ENCODE assay signal across 13 cellular contexts in the genomic region with DNA sequence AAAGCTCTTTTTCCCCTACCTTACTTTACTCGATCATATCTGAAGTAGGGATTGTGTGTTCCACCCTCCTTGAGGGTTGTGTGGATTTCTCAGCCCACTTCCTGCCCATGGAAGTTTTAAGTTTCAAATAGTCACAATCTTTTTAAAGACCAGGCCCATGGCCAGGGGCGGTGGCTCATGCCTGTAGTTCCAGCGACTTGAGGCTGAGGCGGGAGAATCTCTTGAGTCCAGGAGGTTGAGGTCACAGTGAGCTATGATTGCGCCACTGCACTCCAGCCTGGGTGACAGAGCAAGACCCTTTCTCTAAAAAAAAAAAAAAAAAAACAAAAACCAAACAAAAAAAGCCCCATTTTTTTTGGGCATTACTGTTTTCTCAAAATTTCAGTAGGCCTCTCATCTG. TPM values are rescaled to one million over a fixed set of nuclear protein-coding genes. Genes with fewer than 3 reads are reported as not detected.
A peak's percentile ranks its signal among the peaks of the same experiment; 100 is the strongest.
DNase-seq lines count a peak whose midpoint lies in the region; TF ChIP-seq lines count a peak whose summit lies in the region.
"Had no signal": no experiment of that assay in that cellular context is flagged by ENCODE, and none has a peak within 500 bp of the region (broad histone marks: within the 10 kb centered on the region; RNA-seq: fewer than 3 reads in every experiment).

No MANE protein-coding gene starts in this region.

- in situ Hi-C loops in transverse colon (cut with MboI; ENCODE audit: low pct_ligation_motif_present in 1 of 4, low pct_unique_long_range_greater_than_20kb in 1 of 4, low sequenced_read_pairs in 3 of 4) = loop anchor here in 3 of 4 donors (10.0 kb wide), 2 partner anchors 53 to 163 kb away; no protein-coding TSS in a partner anchor

- H3K27ac ChIP-seq in adipose tissue (ENCODE audit: low read depth, low read length) = peak overlapping the region; percentile 26
- H3K27ac ChIP-seq in transverse colon = peak overlapping the region; percentile 53 to 72 (median 64)
- H3K27ac ChIP-seq: SK-N-MC had no signal

- peaks cover 26% of the 10 kb centered on the region for H3K36me3 Mint-ChIP-seq in osteocyte (ENCODE audit: unreplicated experiment)
- peaks cover 21% of the 10 kb centered on the region for H3K36me3 Mint-ChIP-seq in activated CD4-positive, alpha-beta T cell treated with anti-CD3 and anti-CD28 coated beads, Interleukin-2, amount 10 ng/mL, durations not matched to agents 24 days and 14 days (ENCODE audit: low read depth)
- H3K36me3 Mint-ChIP-seq in activated T-helper 1 cell treated with anti-CD3 and anti-CD28 coated beads, Interleukin-12 subunit alpha, Interleukin-12 subunit beta, Interleukin-2, Interleukin-4 antibody, amounts not matched to agents 30 ng/mL and 10 ng/mL and 1 ng/mL, durations not matched to agents 14 hours and 24 hours and 36 hours (ENCODE audit: low read depth) = peaks cover 1% of the 10 kb centered on the region

- no peak overlapping the region for H3K4me3 ChIP-seq in transverse colon
- H3K4me3 ChIP-seq: breast epithelium, SK-N-MC had no signal

- TF ChIP-seq POLR2A in transverse colon (IDR thresholded peaks at IDR 0.05) = no peak

- H3K4me1 Mint-ChIP-seq in osteocyte (ENCODE audit: unreplicated experiment) = peaks cover 3% of the 10 kb centered on the region
- peaks cover 10% of the 10 kb centered on the region for H3K4me1 Mint-ChIP-seq in activated CD4-positive, alpha-beta T cell treated with anti-CD3 and anti-CD28 coated beads, Interleukin-2, amount 10 ng/mL, durations not matched to agents 24 days and 14 days
- peaks cover 8% of the 10 kb centered on the region for H3K4me1 Mint-ChIP-seq in activated T-helper 1 cell treated with anti-CD3 and anti-CD28 coated beads, Interleukin-12 subunit alpha, Interleukin-12 subunit beta, Interleukin-2, Interleukin-4 antibody, amounts not matched to agents 30 ng/mL and 10 ng/mL and 1 ng/mL, durations not matched to agents 14 hours and 24 hours and 36 hours (ENCODE audit: low read depth)
- H3K4me1 Mint-ChIP-seq: immature natural killer cell had no signal

- intact Hi-C loops in transverse colon (cut with DNase I; ENCODE audit: low total_unique reads) = no loop called here
- intact Hi-C loops in activated CD4-positive, alpha-beta T cell treated with anti-CD3 and anti-CD28 coated beads, Interleukin-2, amount 10 ng/mL, durations not matched to agents 24 days and 14 days (cut with micrococcal nuclease) = loop anchor here (10.0 kb wide), 1 partner anchor 163 kb away; no protein-coding TSS in a partner anchor
- intact Hi-C loops in activated T-helper 1 cell treated with anti-CD3 and anti-CD28 coated beads, Interleukin-12 subunit alpha, Interleukin-12 subunit beta, Interleukin-2, Interleukin-4 antibody, amounts not matched to agents 30 ng/mL and 10 ng/mL and 1 ng/mL, durations not matched to agents 14 hours and 24 hours and 36 hours (cut with micrococcal nuclease) = no loop called here

- H3K27me3 Mint-ChIP-seq in osteocyte (ENCODE audit: unreplicated experiment) = no peaks in the 10 kb centered on the region
- H3K27me3 Mint-ChIP-seq in activated CD4-positive, alpha-beta T cell treated with anti-CD3 and anti-CD28 coated beads, Interleukin-2, amount 10 ng/mL, durations not matched to agents 24 days and 14 days = no peaks in the 10 kb centered on the region
- no peaks in the 10 kb centered on the region for H3K27me3 Mint-ChIP-seq in activated T-helper 1 cell treated with anti-CD3 and anti-CD28 coated beads, Interleukin-12 subunit alpha, Interleukin-12 subunit beta, Interleukin-2, Interleukin-4 antibody, amounts not matched to agents 30 ng/mL and 10 ng/mL and 1 ng/mL, durations not matched to agents 14 hours and 24 hours and 36 hours (ENCODE audit: insufficient read depth)

- H3K4me1 ChIP-seq in transverse colon = peaks cover 0 to 27% (median 8%) of the 10 kb centered on the region in 4 donors

- peak; percentile 63 for DNase-seq in fibroblast of peridontal ligament (ENCODE audit: extremely low read depth)
- no peak for DNase-seq in osteocyte (ENCODE audit: extremely low spot score, unreplicated experiment)
- no peak for DNase-seq in transverse colon
- DNase-seq in activated CD4-positive, alpha-beta T cell treated with anti-CD3 and anti-CD28 coated beads, Interleukin-2, amount 10 ng/mL, durations not matched to agents 24 days and 14 days = no peak
- DNase-seq in activated T-helper 1 cell treated with anti-CD3 and anti-CD28 coated beads, Interleukin-12 subunit alpha, Interleukin-12 subunit beta, Interleukin-2, Interleukin-4 antibody, amounts not matched to agents 30 ng/mL and 10 ng/mL and 1 ng/mL, durations not matched to agents 14 hours and 24 hours and 36 hours (ENCODE audit: low spot score) = no peak
- no peak for DNase-seq in stimulated activated CD8-positive, alpha-beta memory T cell treated with anti-CD3 and anti-CD28 coated beads, Interleukin-4, amount 100 ng/mL, for 48 hours
- DNase-seq: CD8-positive, alpha-beta T cell; immature natural killer cell; KG1 had no signal

- no peak overlapping the region for H3K4me3 Mint-ChIP-seq in osteocyte (ENCODE audit: unreplicated experiment)
- no peak overlapping the region for H3K4me3 Mint-ChIP-seq in activated CD4-positive, alpha-beta T cell treated with anti-CD3 and anti-CD28 coated beads, Interleukin-2, amount 10 ng/mL, durations not matched to agents 24 days and 14 days
- H3K4me3 Mint-ChIP-seq in activated T-helper 1 cell treated with anti-CD3 and anti-CD28 coated beads, Interleukin-12 subunit alpha, Interleukin-12 subunit beta, Interleukin-2, Interleukin-4 antibody, amounts not matched to agents 30 ng/mL and 10 ng/mL and 1 ng/mL, durations not matched to agents 14 hours and 24 hours and 36 hours = no peak overlapping the region
- H3K4me3 Mint-ChIP-seq: CD8-positive, alpha-beta T cell; immature natural killer cell had no signal

- peak overlapping the region; percentile 50 for H3K27ac Mint-ChIP-seq in osteocyte (ENCODE audit: unreplicated experiment)
- H3K27ac Mint-ChIP-seq in activated CD4-positive, alpha-beta T cell treated with anti-CD3 and anti-CD28 coated beads, Interleukin-2, amount 10 ng/mL, durations not matched to agents 24 days and 14 days = no peak overlapping the region
- H3K27ac Mint-ChIP-seq in activated T-helper 1 cell treated with anti-CD3 and anti-CD28 coated beads, Interleukin-12 subunit alpha, Interleukin-12 subunit beta, Interleukin-2, Interleukin-4 antibody, amounts not matched to agents 30 ng/mL and 10 ng/mL and 1 ng/mL, durations not matched to agents 14 hours and 24 hours and 36 hours = no peak overlapping the region
- H3K27ac Mint-ChIP-seq: CD8-positive, alpha-beta T cell; immature natural killer cell had no signal

- TF ChIP-seq EP300 in transverse colon (IDR thresholded peaks at IDR 0.05; ENCODE audit: low read depth) = no peak

- no peaks in the 10 kb centered on the region for H3K27me3 ChIP-seq in transverse colon
- H3K27me3 ChIP-seq: breast epithelium had no signal

- WGBS in adipose tissue, 3 donors = 41 to 83% (median 57%) methylated on average over 5 of the region's 5 CpGs
- 54 to 72% methylated on average over 4 to 5 of the region's 5 CpGs for WGBS in transverse colon (ENCODE audit: low coverage in 1 of 2), 2 donors

- H3K9me3 Mint-ChIP-seq in osteocyte (ENCODE audit: unreplicated experiment) = no peaks in the 10 kb centered on the region
- no peaks in the 10 kb centered on the region for H3K9me3 Mint-ChIP-seq in activated CD4-positive, alpha-beta T cell treated with anti-CD3 and anti-CD28 coated beads, Interleukin-2, amount 10 ng/mL, durations not matched to agents 24 days and 14 days
- H3K9me3 Mint-ChIP-seq in activated T-helper 1 cell treated with anti-CD3 and anti-CD28 coated beads, Interleukin-12 subunit alpha, Interleukin-12 subunit beta, Interleukin-2, Interleukin-4 antibody, amounts not matched to agents 30 ng/mL and 10 ng/mL and 1 ng/mL, durations not matched to agents 14 hours and 24 hours and 36 hours = no peaks in the 10 kb centered on the region
- H3K9me3 Mint-ChIP-seq: CD8-positive, alpha-beta T cell; immature natural killer cell had no signal

- no peaks in the 10 kb centered on the region for H3K36me3 ChIP-seq in transverse colon
- H3K36me3 ChIP-seq: breast epithelium had no signal

- H3K9me3 ChIP-seq in transverse colon = no peaks in the 10 kb centered on the region
- H3K9me3 ChIP-seq: breast epithelium had no signal

- TF ChIP-seq CTCF in osteocyte (IDR thresholded peaks at IDR 0.05) (no peak), transverse colon (IDR thresholded peaks at IDR 0.05) (no peak)

RNA-seq across cellular contexts. Expression of gene LRRC10B, which starts 36.3 kb away (rescaled TPM):
- polyA plus RNA-seq in adipose tissue = 1 to 10 TPM; 1.3 to 3.0 (median 2.2) TPM
- total RNA-seq in osteocyte (not detected in 2 replicates), transverse colon (1 to 10 TPM in 1 of 4 donors, under 1 TPM in 2, not detected in 1; 0.32 to 1.1 (median 0.60) TPM)
- 0.14 TPM in 1 of 2 replicates, not detected in the other for total RNA-seq in activated CD4-positive, alpha-beta T cell treated with anti-CD3 and anti-CD28 coated beads, Interleukin-2, amount 10 ng/mL, durations not matched to agents 24 days and 14 days
- not detected in 2 replicates for total RNA-seq in activated T-helper 1 cell treated with anti-CD3 and anti-CD28 coated beads, Interleukin-12 subunit alpha, Interleukin-12 subunit beta, Interleukin-2, Interleukin-4 antibody, amounts not matched to agents 30 ng/mL and 10 ng/mL and 1 ng/mL, durations not matched to agents 14 hours and 24 hours and 36 hours
- total RNA-seq: CD8-positive, alpha-beta T cell; epithelial cell of proximal tubule had no signal
- polyA plus RNA-seq: immature natural killer cell had no signal

RNA-seq across cellular contexts. Expression of gene SDHAF2, which starts 42.4 kb away (rescaled TPM):
- polyA plus RNA-seq in adipose tissue = 10 to 100 TPM; 22.5 to 45.2 (median 43.9) TPM
- 35.7 and 40.5 TPM in 2 replicates for total RNA-seq in osteocyte
- total RNA-seq in transverse colon = 100 to 1,000 TPM in 1 of 4 donors, 10 to 100 TPM in 3; 65.8 to 122 (median 81.4) TPM
- 46.0 and 46.1 TPM in 2 replicates for total RNA-seq in activated CD4-positive, alpha-beta T cell treated with anti-CD3 and anti-CD28 coated beads, Interleukin-2, amount 10 ng/mL, durations not matched to agents 24 days and 14 days
- total RNA-seq in activated T-helper 1 cell treated with anti-CD3 and anti-CD28 coated beads, Interleukin-12 subunit alpha, Interleukin-12 subunit beta, Interleukin-2, Interleukin-4 antibody, amounts not matched to agents 30 ng/mL and 10 ng/mL and 1 ng/mL, durations not matched to agents 14 hours and 24 hours and 36 hours = 49.5 and 58.1 TPM in 2 replicates

RNA-seq across cellular contexts. Expression of gene CPSF7, which starts 42.5 kb away (rescaled TPM):
- 10 to 100 TPM; 28.5 to 52.8 (median 42.7) TPM for polyA plus RNA-seq in adipose tissue
- total RNA-seq in osteocyte (80.0 and 82.7 TPM in 2 replicates), transverse colon (10 to 100 TPM; 43.6 to 65.1 (median 53.7) TPM)
- total RNA-seq in activated CD4-positive, alpha-beta T cell treated with anti-CD3 and anti-CD28 coated beads, Interleukin-2, amount 10 ng/mL, durations not matched to agents 24 days and 14 days = 140 and 143 TPM in 2 replicates
- 141 and 148 TPM in 2 replicates for total RNA-seq in activated T-helper 1 cell treated with anti-CD3 and anti-CD28 coated beads, Interleukin-12 subunit alpha, Interleukin-12 subunit beta, Interleukin-2, Interleukin-4 antibody, amounts not matched to agents 30 ng/mL and 10 ng/mL and 1 ng/mL, durations not matched to agents 14 hours and 24 hours and 36 hours
